8 cellular contexts compared by ENCODE assay signal in the genomic region with DNA sequence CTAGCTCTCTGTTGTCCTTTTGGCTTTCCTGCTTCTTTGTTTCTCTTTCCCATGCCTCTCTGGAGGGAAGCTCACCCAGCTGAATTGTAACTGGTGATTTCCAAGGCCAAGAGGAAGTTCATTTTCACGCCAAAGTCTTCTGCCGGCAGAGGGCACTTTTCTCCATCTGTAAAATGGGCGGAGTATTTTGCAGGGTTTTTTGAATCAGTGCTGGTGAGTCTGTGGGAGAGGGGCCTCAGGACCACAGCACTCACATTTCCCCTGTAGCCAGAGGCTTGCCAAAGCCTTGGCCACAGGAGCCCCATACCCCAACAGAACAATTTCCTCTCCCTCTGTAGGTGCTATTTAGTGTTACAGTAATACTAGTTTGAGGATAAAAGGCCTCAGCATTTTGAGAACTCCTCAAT. TPM values are rescaled to one million over a fixed set of nuclear protein-coding genes. Genes with fewer than 3 reads are reported as not detected.
DNase-seq lines count a peak whose midpoint lies in the region; ATAC-seq and TF ChIP-seq lines count a peak whose summit lies in the region.

No MANE protein-coding gene starts in this region.

- TF ChIP-seq POLR2A in transverse colon (IDR thresholded peaks at IDR 0.05) (no peak), ovary (IDR thresholded peaks at IDR 0.05) (no peak)

- H3K27me3 ChIP-seq in endodermal cell (ENCODE audit: control insufficient read depth, insufficient read depth, low read length, poor library complexity, severe bottlenecking) (no peaks in the 10 kb centered on the region), transverse colon (no peaks in the 10 kb centered on the region), ovary (no peaks in the 10 kb centered on the region)

- H3K4me3 ChIP-seq in endodermal cell (ENCODE audit: low read length) (no peak overlapping the region), transverse colon (no peak overlapping the region), ovary (no peak overlapping the region)

- intact Hi-C loops in transverse colon (cut with DNase I; ENCODE audit: low total_unique reads), result loop anchor here (10.0 kb wide), 1 partner anchor 666 kb away; no protein-coding TSS in a partner anchor
- intact Hi-C loops in ovary (cut with DNase I), result loop anchor here in 1 of 4 donors (10.0 kb wide), 1 partner anchor 666 kb away; no protein-coding TSS in a partner anchor
- intact Hi-C loops in left ventricle myocardium superior (cut with micrococcal nuclease), result loop anchor here (10.0 kb wide), 1 partner anchor 156 kb away; no protein-coding TSS in a partner anchor

- H3K27me3 Mint-ChIP-seq in activated naive CD8-positive, alpha-beta T cell treated with anti-CD3 and anti-CD28 coated beads, Interleukin-2, amount 10 ng/mL, durations not matched to agents 7 days and 5 days, result no peaks in the 10 kb centered on the region
- no peaks in the 10 kb centered on the region for H3K27me3 Mint-ChIP-seq in activated naive CD8-positive, alpha-beta T cell treated with anti-CD3 and anti-CD28 coated beads for 36 hours
- no peaks in the 10 kb centered on the region for H3K27me3 Mint-ChIP-seq in endodermal cell (ENCODE audit: insufficient read depth)

- H3K36me3 ChIP-seq in endodermal cell (ENCODE audit: control insufficient read depth, insufficient read depth, low read length), result no peaks in the 10 kb centered on the region
- no peaks in the 10 kb centered on the region for H3K36me3 ChIP-seq in transverse colon
- H3K36me3 ChIP-seq in ovary, result no peaks in the 10 kb centered on the region

- peak; percentile 30 for DNase-seq in activated naive CD8-positive, alpha-beta T cell treated with anti-CD3 and anti-CD28 coated beads, Interleukin-2, amount 10 ng/mL, durations not matched to agents 7 days and 5 days
- DNase-seq in activated naive CD8-positive, alpha-beta T cell treated with anti-CD3 and anti-CD28 coated beads for 36 hours, result no peak
- DNase-seq in T-helper 9 cell, result peak; percentile 12
- DNase-seq in endodermal cell, result no peak
- peak; percentile 29 for DNase-seq in transverse colon
- no peak for DNase-seq in ovary
- DNase-seq in iPS-NIHi11 (ENCODE audit: low spot score), result no peak
- no peak for DNase-seq in left ventricle myocardium superior

- H3K9me3 Mint-ChIP-seq in activated naive CD8-positive, alpha-beta T cell treated with anti-CD3 and anti-CD28 coated beads, Interleukin-2, amount 10 ng/mL, durations not matched to agents 7 days and 5 days, result no peaks in the 10 kb centered on the region
- H3K9me3 Mint-ChIP-seq in activated naive CD8-positive, alpha-beta T cell treated with anti-CD3 and anti-CD28 coated beads for 36 hours, result no peaks in the 10 kb centered on the region
- no peaks in the 10 kb centered on the region for H3K9me3 Mint-ChIP-seq in endodermal cell

- no peak for TF ChIP-seq EP300 in transverse colon (IDR thresholded peaks at IDR 0.05; ENCODE audit: low read depth)
- TF ChIP-seq EP300 in ovary (IDR thresholded peaks at IDR 0.05), result no peak

- H3K4me1 ChIP-seq in endodermal cell (ENCODE audit: control insufficient read depth, insufficient read depth, low read length), result no peaks in the 10 kb centered on the region
- H3K4me1 ChIP-seq in transverse colon, result no peaks in the 10 kb centered on the region
- H3K4me1 ChIP-seq in ovary (ENCODE audit: insufficient read depth), result no peaks in the 10 kb centered on the region

- no peak overlapping the region for H3K9ac ChIP-seq in endodermal cell (ENCODE audit: extremely low read depth, low read length, poor library complexity, severe bottlenecking)

- H3K9me3 ChIP-seq in endodermal cell (ENCODE audit: control insufficient read depth, low read length), result no peaks in the 10 kb centered on the region
- no peaks in the 10 kb centered on the region for H3K9me3 ChIP-seq in transverse colon
- H3K9me3 ChIP-seq in ovary, result no peaks in the 10 kb centered on the region

- peak; percentile 45 for TF ChIP-seq CTCF in endodermal cell (conservative IDR thresholded peaks at IDR 0.05)
- TF ChIP-seq CTCF in transverse colon (IDR thresholded peaks at IDR 0.05), result peak in 2 of 5 experiments; percentile 7 to 11
- TF ChIP-seq CTCF in ovary (IDR thresholded peaks at IDR 0.05), result no peak

- in situ Hi-C loops in transverse colon (cut with MboI; ENCODE audit: low pct_ligation_motif_present in 1 of 4, low pct_unique_long_range_greater_than_20kb in 1 of 4, low sequenced_read_pairs in 3 of 4), result loop anchor here (10.0 to 25.0 kb wide), 3 partner anchors 426 to 664 kb away; partner anchors contain the start of gene HSPA9 (in 1 of the 4)

- whole genome bisulfite sequencing in endodermal cell (ENCODE audit: insufficient coverage in 1 of 2, insufficient read length in 1 of 2), 2 experiments, result 76% methylated on average over 3 of the region's 3 CpGs; no CpG with 5 or more reads in 1 of the 2 experiments
- WGBS in transverse colon (ENCODE audit: low coverage in 1 of 2), 2 donors, result 37 to 43% methylated on average over 3 of the region's 3 CpGs
- WGBS in ovary, 3 donors, result 39 to 45% (median 39%) methylated on average over 3 of the region's 3 CpGs

- POLR2A ChIA-PET in activated naive CD8-positive, alpha-beta T cell treated with anti-CD3 and anti-CD28 coated beads, Interleukin-2, amount 10 ng/mL, durations not matched to agents 7 days and 5 days (lab: Charles Lee), result interaction anchor here (0.6 kb wide), 1 partner anchor 308 kb away, joined by 3 read pairs; no protein-coding TSS in a partner anchor

- H3K4me1 Mint-ChIP-seq in activated naive CD8-positive, alpha-beta T cell treated with anti-CD3 and anti-CD28 coated beads, Interleukin-2, amount 10 ng/mL, durations not matched to agents 7 days and 5 days, result peaks cover 15% of the 10 kb centered on the region
- peaks cover 15% of the 10 kb centered on the region for H3K4me1 Mint-ChIP-seq in activated naive CD8-positive, alpha-beta T cell treated with anti-CD3 and anti-CD28 coated beads for 36 hours
- no peaks in the 10 kb centered on the region for H3K4me1 Mint-ChIP-seq in endodermal cell

- no peak overlapping the region for H3K4me3 Mint-ChIP-seq in activated naive CD8-positive, alpha-beta T cell treated with anti-CD3 and anti-CD28 coated beads, Interleukin-2, amount 10 ng/mL, durations not matched to agents 7 days and 5 days
- H3K4me3 Mint-ChIP-seq in activated naive CD8-positive, alpha-beta T cell treated with anti-CD3 and anti-CD28 coated beads for 36 hours, result no peak overlapping the region
- no peak overlapping the region for H3K4me3 Mint-ChIP-seq in endodermal cell

- H3K27ac ChIP-seq in endodermal cell (ENCODE audit: low read depth, low read length) (no peak overlapping the region), transverse colon (no peak overlapping the region), ovary (no peak overlapping the region)

- ATAC-seq in activated naive CD8-positive, alpha-beta T cell treated with anti-CD3 and anti-CD28 coated beads, Interleukin-2, amount 10 ng/mL, durations not matched to agents 7 days and 5 days (ENCODE audit: low read depth), result no peak
- no peak for ATAC-seq in left ventricle myocardium superior

- H3K27ac Mint-ChIP-seq in activated naive CD8-positive, alpha-beta T cell treated with anti-CD3 and anti-CD28 coated beads, Interleukin-2, amount 10 ng/mL, durations not matched to agents 7 days and 5 days, result peak overlapping the region; percentile 49
- H3K27ac Mint-ChIP-seq in activated naive CD8-positive, alpha-beta T cell treated with anti-CD3 and anti-CD28 coated beads for 36 hours, result no peak overlapping the region
- peak overlapping the region; percentile 11 for H3K27ac Mint-ChIP-seq in endodermal cell

- no peaks in the 10 kb centered on the region for H3K36me3 Mint-ChIP-seq in activated naive CD8-positive, alpha-beta T cell treated with anti-CD3 and anti-CD28 coated beads, Interleukin-2, amount 10 ng/mL, durations not matched to agents 7 days and 5 days
- no peaks in the 10 kb centered on the region for H3K36me3 Mint-ChIP-seq in activated naive CD8-positive, alpha-beta T cell treated with anti-CD3 and anti-CD28 coated beads for 36 hours
- H3K36me3 Mint-ChIP-seq in endodermal cell (ENCODE audit: low read depth), result no peaks in the 10 kb centered on the region

RNA-seq across cellular contexts. Expression of gene MATR3, which starts 42.3 kb away (rescaled TPM):
- 100 to 1,000 TPM; 174 to 183 TPM for total RNA-seq in activated naive CD8-positive, alpha-beta T cell treated with anti-CD3 and anti-CD28 coated beads, Interleukin-2, amount 10 ng/mL, durations not matched to agents 7 days and 5 days
- total RNA-seq in activated naive CD8-positive, alpha-beta T cell treated with anti-CD3 and anti-CD28 coated beads for 36 hours, result 100 to 1,000 TPM; 182 to 208 TPM
- total RNA-seq in endodermal cell (100 to 1,000 TPM; 250 to 279 TPM), transverse colon (100 to 1,000 TPM in 3 of 4 donors, 10 to 100 TPM in 1; 97.3 to 190 (median 134) TPM), ovary (100 to 1,000 TPM; 184 to 297 (median 227) TPM), left ventricle myocardium superior (121 TPM)
- 439 TPM for polyA plus RNA-seq in endodermal cell (2013, experiment 1 of 2)
- 415 TPM for polyA plus RNA-seq in endodermal cell (2013, experiment 2 of 2)
- polyA plus RNA-seq in ovary, result 100 to 1,000 TPM; 174 to 222 TPM

RNA-seq across cellular contexts. Expression of gene SIL1, which starts 53.1 kb away (rescaled TPM):
- 10 to 100 TPM; 13.5 to 15.8 TPM for total RNA-seq in activated naive CD8-positive, alpha-beta T cell treated with anti-CD3 and anti-CD28 coated beads, Interleukin-2, amount 10 ng/mL, durations not matched to agents 7 days and 5 days
- total RNA-seq in activated naive CD8-positive, alpha-beta T cell treated with anti-CD3 and anti-CD28 coated beads for 36 hours, result 10 to 100 TPM; 19.8 to 21.4 TPM
- total RNA-seq in endodermal cell (10 to 100 TPM; 17.2 to 20.2 TPM), transverse colon (10 to 100 TPM; 11.1 to 38.1 (median 29.0) TPM), ovary (10 to 100 TPM; 15.7 to 45.2 (median 34.9) TPM), left ventricle myocardium superior (46.0 TPM)
- polyA plus RNA-seq in endodermal cell (2013, experiment 1 of 2), result 17.0 TPM
- polyA plus RNA-seq in endodermal cell (2013, experiment 2 of 2), result 16.8 TPM
- 10 to 100 TPM; 29.5 to 93.0 TPM for polyA plus RNA-seq in ovary

Comparison
In these comparisons a context has a peak if more than half of its experiments do, and no peak if none do; other contexts are left out.
1. DNase-seq: peak in activated naive CD8-positive, alpha-beta T cell treated with anti-CD3 and anti-CD28 coated beads, Interleukin-2, amount 10 ng/mL, durations not matched to agents 7 days and 5 days (single experiment), T-helper 9 cell (single experiment) and transverse colon (single experiment); none in activated naive CD8-positive, alpha-beta T cell treated with anti-CD3 and anti-CD28 coated beads for 36 hours (single experiment), endodermal cell (single experiment), ovary (0 of 5), iPS-NIHi11 (single experiment) and left ventricle myocardium superior (single experiment).